1 cellular context compared by ENCODE assay signal in genomic region chr10:97278491-97278989, GRCh38.
TF ChIP-seq lines count a peak whose summit lies in the region.

No MANE protein-coding gene starts in this region.

TF ChIP-seq in H1, 55 proteins besides CTCF, POLR2A, EP300 and RAD21:
- TF ChIP-seq CREB1 (IDR thresholded peaks at IDR 0.05), result no peak
- no peak for TF ChIP-seq RXRA (IDR thresholded peaks at IDR 0.05; ENCODE audit: insufficient read depth, low read depth, low read length)
- no peak for TF ChIP-seq KDM5A (IDR thresholded peaks at IDR 0.05; ENCODE audit: low read length)
- no peak for TF ChIP-seq RFX5 (IDR thresholded peaks at IDR 0.05; ENCODE audit: borderline replicate concordance, low read depth, low read length)
- TF ChIP-seq CEBPB (IDR thresholded peaks at IDR 0.05; ENCODE audit: low read depth, low read length), result no peak
- TF ChIP-seq CBX8 (IDR thresholded peaks at IDR 0.05; ENCODE audit: borderline replicate concordance, low read depth, low read length), result no peak
- TF ChIP-seq, protein P1, sequence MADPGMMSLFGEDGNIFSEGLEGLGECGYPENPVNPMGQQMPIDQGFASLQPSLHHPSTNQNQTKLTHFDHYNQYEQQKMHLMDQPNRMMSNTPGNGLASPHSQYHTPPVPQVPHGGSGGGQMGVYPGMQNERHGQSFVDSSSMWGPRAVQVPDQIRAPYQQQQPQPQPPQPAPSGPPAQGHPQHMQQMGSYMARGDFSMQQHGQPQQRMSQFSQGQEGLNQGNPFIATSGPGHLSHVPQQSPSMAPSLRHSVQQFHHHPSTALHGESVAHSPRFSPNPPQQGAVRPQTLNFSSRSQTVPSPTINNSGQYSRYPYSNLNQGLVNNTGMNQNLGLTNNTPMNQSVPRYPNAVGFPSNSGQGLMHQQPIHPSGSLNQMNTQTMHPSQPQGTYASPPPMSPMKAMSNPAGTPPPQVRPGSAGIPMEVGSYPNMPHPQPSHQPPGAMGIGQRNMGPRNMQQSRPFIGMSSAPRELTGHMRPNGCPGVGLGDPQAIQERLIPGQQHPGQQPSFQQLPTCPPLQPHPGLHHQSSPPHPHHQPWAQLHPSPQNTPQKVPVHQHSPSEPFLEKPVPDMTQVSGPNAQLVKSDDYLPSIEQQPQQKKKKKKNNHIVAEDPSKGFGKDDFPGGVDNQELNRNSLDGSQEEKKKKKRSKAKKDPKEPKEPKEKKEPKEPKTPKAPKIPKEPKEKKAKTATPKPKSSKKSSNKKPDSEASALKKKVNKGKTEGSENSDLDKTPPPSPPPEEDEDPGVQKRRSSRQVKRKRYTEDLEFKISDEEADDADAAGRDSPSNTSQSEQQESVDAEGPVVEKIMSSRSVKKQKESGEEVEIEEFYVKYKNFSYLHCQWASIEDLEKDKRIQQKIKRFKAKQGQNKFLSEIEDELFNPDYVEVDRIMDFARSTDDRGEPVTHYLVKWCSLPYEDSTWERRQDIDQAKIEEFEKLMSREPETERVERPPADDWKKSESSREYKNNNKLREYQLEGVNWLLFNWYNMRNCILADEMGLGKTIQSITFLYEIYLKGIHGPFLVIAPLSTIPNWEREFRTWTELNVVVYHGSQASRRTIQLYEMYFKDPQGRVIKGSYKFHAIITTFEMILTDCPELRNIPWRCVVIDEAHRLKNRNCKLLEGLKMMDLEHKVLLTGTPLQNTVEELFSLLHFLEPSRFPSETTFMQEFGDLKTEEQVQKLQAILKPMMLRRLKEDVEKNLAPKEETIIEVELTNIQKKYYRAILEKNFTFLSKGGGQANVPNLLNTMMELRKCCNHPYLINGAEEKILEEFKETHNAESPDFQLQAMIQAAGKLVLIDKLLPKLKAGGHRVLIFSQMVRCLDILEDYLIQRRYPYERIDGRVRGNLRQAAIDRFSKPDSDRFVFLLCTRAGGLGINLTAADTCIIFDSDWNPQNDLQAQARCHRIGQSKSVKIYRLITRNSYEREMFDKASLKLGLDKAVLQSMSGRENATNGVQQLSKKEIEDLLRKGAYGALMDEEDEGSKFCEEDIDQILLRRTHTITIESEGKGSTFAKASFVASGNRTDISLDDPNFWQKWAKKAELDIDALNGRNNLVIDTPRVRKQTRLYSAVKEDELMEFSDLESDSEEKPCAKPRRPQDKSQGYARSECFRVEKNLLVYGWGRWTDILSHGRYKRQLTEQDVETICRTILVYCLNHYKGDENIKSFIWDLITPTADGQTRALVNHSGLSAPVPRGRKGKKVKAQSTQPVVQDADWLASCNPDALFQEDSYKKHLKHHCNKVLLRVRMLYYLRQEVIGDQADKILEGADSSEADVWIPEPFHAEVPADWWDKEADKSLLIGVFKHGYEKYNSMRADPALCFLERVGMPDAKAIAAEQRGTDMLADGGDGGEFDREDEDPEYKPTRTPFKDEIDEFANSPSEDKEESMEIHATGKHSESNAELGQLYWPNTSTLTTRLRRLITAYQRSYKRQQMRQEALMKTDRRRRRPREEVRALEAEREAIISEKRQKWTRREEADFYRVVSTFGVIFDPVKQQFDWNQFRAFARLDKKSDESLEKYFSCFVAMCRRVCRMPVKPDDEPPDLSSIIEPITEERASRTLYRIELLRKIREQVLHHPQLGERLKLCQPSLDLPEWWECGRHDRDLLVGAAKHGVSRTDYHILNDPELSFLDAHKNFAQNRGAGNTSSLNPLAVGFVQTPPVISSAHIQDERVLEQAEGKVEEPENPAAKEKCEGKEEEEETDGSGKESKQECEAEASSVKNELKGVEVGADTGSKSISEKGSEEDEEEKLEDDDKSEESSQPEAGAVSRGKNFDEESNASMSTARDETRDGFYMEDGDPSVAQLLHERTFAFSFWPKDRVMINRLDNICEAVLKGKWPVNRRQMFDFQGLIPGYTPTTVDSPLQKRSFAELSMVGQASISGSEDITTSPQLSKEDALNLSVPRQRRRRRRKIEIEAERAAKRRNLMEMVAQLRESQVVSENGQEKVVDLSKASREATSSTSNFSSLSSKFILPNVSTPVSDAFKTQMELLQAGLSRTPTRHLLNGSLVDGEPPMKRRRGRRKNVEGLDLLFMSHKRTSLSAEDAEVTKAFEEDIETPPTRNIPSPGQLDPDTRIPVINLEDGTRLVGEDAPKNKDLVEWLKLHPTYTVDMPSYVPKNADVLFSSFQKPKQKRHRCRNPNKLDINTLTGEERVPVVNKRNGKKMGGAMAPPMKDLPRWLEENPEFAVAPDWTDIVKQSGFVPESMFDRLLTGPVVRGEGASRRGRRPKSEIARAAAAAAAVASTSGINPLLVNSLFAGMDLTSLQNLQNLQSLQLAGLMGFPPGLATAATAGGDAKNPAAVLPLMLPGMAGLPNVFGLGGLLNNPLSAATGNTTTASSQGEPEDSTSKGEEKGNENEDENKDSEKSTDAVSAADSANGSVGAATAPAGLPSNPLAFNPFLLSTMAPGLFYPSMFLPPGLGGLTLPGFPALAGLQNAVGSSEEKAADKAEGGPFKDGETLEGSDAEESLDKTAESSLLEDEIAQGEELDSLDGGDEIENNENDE (IDR thresholded peaks at IDR 0.05; ENCODE audit: insufficient replicate concordance, low read length), result no peak
- TF ChIP-seq, protein P2, sequence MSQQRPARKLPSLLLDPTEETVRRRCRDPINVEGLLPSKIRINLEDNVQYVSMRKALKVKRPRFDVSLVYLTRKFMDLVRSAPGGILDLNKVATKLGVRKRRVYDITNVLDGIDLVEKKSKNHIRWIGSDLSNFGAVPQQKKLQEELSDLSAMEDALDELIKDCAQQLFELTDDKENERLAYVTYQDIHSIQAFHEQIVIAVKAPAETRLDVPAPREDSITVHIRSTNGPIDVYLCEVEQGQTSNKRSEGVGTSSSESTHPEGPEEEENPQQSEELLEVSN (IDR thresholded peaks at IDR 0.05), result no peak
- no peak for TF ChIP-seq KDM4A (IDR thresholded peaks at IDR 0.05; ENCODE audit: low read depth, low read length, severe bottlenecking)
- TF ChIP-seq TAF7 (optimal IDR thresholded peaks at IDR 0.05; ENCODE audit: borderline replicate concordance, low read depth, low read length), result no peak
- TF ChIP-seq RBBP5 (IDR thresholded peaks at IDR 0.05; ENCODE audit: borderline replicate concordance, low read depth, low read length), result no peak
- TF ChIP-seq POLR2AphosphoS5 (IDR thresholded peaks at IDR 0.05; ENCODE audit: low read depth, low read length), result no peak
- no peak for TF ChIP-seq NANOG (IDR thresholded peaks at IDR 0.05; ENCODE audit: insufficient read depth, low read depth, low read length, poor library complexity, severe bottlenecking)
- TF ChIP-seq TBP (IDR thresholded peaks at IDR 0.05; ENCODE audit: low read depth, low read length), result no peak
- no peak for TF ChIP-seq SIX5 (IDR thresholded peaks at IDR 0.05; ENCODE audit: low read depth, low read length)
- no peak for TF ChIP-seq TEAD4 (IDR thresholded peaks at IDR 0.05; ENCODE audit: low read depth, low read length)
